20 cellular contexts compared by ENCODE assay signal in the genomic region with DNA sequence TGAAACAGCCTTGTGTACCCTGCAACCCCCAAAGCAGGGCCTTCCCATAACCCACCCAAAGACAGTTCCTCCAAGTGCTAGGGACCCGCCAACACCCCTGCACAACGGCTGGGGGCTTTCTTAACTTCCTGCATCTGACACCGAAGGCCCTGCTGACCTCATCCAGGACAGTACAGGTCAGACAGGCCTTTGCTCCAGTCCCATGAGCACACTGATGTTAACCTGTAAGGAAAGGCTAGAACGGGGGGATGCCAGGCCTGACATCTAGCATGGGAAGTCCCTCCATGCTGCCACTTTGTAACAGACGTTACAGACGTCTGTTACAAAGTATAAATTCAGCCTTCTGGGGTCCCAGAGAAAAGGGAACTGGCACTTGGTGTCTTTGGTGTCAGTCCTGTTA.
"Had no signal": no experiment of that assay in that cellular context is flagged by ENCODE, and none has a peak within 500 bp of the region (broad histone marks: within the 10 kb centered on the region; RNA-seq: fewer than 3 reads in every experiment).

No MANE protein-coding gene starts in this region.

- H3K27me3 ChIP-seq: adrenal gland, ascending aorta, colonic mucosa, esophagus squamous epithelium, gastroesophageal sphincter, spleen, tibial artery had no signal

- H3K9me3 Mint-ChIP-seq: activated CD4-positive, alpha-beta T cell treated with anti-CD3 and anti-CD28 coated beads, Interleukin-2, amount 10 ng/mL, durations not matched to agents 24 days and 14 days; activated T-helper 2 cell treated with anti-CD3 and anti-CD28 coated beads, Interferon-gamma antibody, Interleukin-2, Interleukin-4, amounts not matched to agents 10 μg/mL and 5 μg/mL and 100 μg/mL, durations not matched to agents 14 hours and 24 hours and 36 hours; central memory CD8-positive, alpha-beta T cell; natural killer cell had no signal

- H3K27me3 Mint-ChIP-seq: activated CD4-positive, alpha-beta T cell treated with anti-CD3 and anti-CD28 coated beads, Interleukin-2, amount 10 ng/mL, durations not matched to agents 24 days and 14 days; activated naive CD8-positive, alpha-beta T cell; central memory CD8-positive, alpha-beta T cell; progenitor cell of endocrine pancreas had no signal

- DNase-seq: activated CD4-positive, alpha-beta T cell treated with anti-CD3 and anti-CD28 coated beads, Interleukin-2, amount 10 ng/mL, durations not matched to agents 24 days and 14 days; activated CD8-positive, alpha-beta T cell treated with anti-CD3 and anti-CD28 coated beads, Interleukin-2, amount 10 ng/mL, durations not matched to agents 7 days and 5 days; activated naive CD4-positive, alpha-beta T cell; adrenal gland; colonic mucosa; esophagus squamous epithelium; left ventricle myocardium inferior; natural killer cell; spleen; stimulated activated CD4-positive, alpha-beta T cell treated with anti-CD3 and anti-CD28 coated beads, Interleukin-4, amount 100 ng/mL, for 1 hour; stimulated activated naive CD8-positive, alpha-beta T cell treated with anti-CD3 and anti-CD28 coated beads, Interleukin-15, Interleukin-2, amounts not matched to agents 100 U/mL and 50 U/mL, for 24 hours; T1000; tibial artery had no signal

- H3K4me1 ChIP-seq: adrenal gland, ascending aorta, colonic mucosa, tibial artery had no signal

- H3K36me3 ChIP-seq: adrenal gland, ascending aorta, colonic mucosa, esophagus squamous epithelium, gastroesophageal sphincter, left ventricle myocardium inferior, spleen, tibial artery had no signal

- H3K27ac ChIP-seq: adrenal gland, ascending aorta, colonic mucosa, esophagus squamous epithelium, gastroesophageal sphincter, left ventricle myocardium inferior, spleen, tibial artery had no signal

- H3K27ac Mint-ChIP-seq: activated CD4-positive, alpha-beta T cell treated with anti-CD3 and anti-CD28 coated beads, Interleukin-2, amount 10 ng/mL, durations not matched to agents 24 days and 14 days; activated CD8-positive, alpha-beta T cell treated with anti-CD3 and anti-CD28 coated beads, Interleukin-2, amount 10 ng/mL, durations not matched to agents 7 days and 5 days; activated naive CD8-positive, alpha-beta T cell; activated T-helper 2 cell treated with anti-CD3 and anti-CD28 coated beads, Interferon-gamma antibody, Interleukin-2, Interleukin-4, amounts not matched to agents 10 μg/mL and 5 μg/mL and 100 μg/mL, durations not matched to agents 14 hours and 24 hours and 36 hours; progenitor cell of endocrine pancreas; T-helper 1 cell treated with Interleukin-12 subunit alpha and Interleukin-12 subunit beta and Interleukin-4 antibody, amounts not matched to agents 30 μg/mL and 1 μg/mL, for 36 hours had no signal

- H3K36me3 Mint-ChIP-seq: natural killer cell had no signal

- ATAC-seq: activated CD8-positive, alpha-beta T cell treated with anti-CD3 and anti-CD28 coated beads, Interleukin-2, amount 10 ng/mL, durations not matched to agents 7 days and 5 days; gastroesophageal sphincter; natural killer cell; stimulated activated naive CD8-positive, alpha-beta T cell treated with anti-CD3 and anti-CD28 coated beads, Interleukin-15, Interleukin-2, amounts not matched to agents 100 U/mL and 50 U/mL, for 24 hours had no signal

- H3K9me3 ChIP-seq: adrenal gland, ascending aorta, colonic mucosa, esophagus squamous epithelium, gastroesophageal sphincter, left ventricle myocardium inferior, spleen, tibial artery had no signal

- H3K4me3 Mint-ChIP-seq: activated CD4-positive, alpha-beta T cell treated with anti-CD3 and anti-CD28 coated beads, Interleukin-2, amount 10 ng/mL, durations not matched to agents 24 days and 14 days; activated CD8-positive, alpha-beta T cell treated with anti-CD3 and anti-CD28 coated beads, Interleukin-2, amount 10 ng/mL, durations not matched to agents 7 days and 5 days; activated naive CD8-positive, alpha-beta T cell; central memory CD8-positive, alpha-beta T cell; natural killer cell; T-helper 1 cell treated with Interleukin-12 subunit alpha and Interleukin-12 subunit beta and Interleukin-4 antibody, amounts not matched to agents 30 μg/mL and 1 μg/mL, for 36 hours had no signal

- H3K4me3 ChIP-seq: adrenal gland, ascending aorta, colonic mucosa, esophagus squamous epithelium, gastroesophageal sphincter, left ventricle myocardium inferior, spleen, tibial artery had no signal
